8 cellular contexts compared by ENCODE assay signal in the genomic region with DNA sequence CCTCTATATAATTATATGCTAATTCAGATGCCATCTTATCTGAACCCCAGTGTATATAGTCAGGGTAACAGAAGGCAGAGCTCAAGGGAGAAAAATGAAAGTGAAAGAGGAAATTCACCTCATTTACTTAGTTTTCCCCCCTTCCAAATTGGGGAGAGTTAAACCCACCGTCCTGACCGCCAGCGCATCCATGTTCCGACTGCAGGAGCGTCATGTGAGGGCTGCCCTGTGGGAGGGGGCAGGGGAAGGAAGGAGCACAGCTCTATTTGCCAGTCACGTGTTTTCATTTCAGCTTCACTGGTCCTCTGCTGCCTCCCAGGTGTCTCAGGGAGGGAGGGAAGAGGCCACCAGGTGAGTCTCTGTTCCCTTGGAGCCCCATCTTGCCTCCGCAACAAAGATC. TPM values are rescaled to one million over a fixed set of nuclear protein-coding genes. Genes with fewer than 3 reads are reported as not detected.
DNase-seq lines count a peak whose midpoint lies in the region; ATAC-seq and TF ChIP-seq lines count a peak whose summit lies in the region.

No MANE protein-coding gene starts in this region.

- peak overlapping the region; percentile 62 for H3K4me3 Mint-ChIP-seq in activated CD4-positive, alpha-beta memory T cell treated with anti-CD3 and anti-CD28 coated beads for 36 hours
- no peak overlapping the region for H3K4me3 Mint-ChIP-seq in glutamatergic neuron (ENCODE audit: unreplicated experiment)

- no peak overlapping the region for H3K4me2 ChIP-seq in SK-N-SH

- H2AFZ ChIP-seq in SK-N-SH (ENCODE audit: low read depth): no peak overlapping the region

- H3K36me3 ChIP-seq in SK-N-SH (replicated peaks in 1 of 2; ENCODE audit: control insufficient read depth in 1 of 2, insufficient read depth in 2 of 2, low read length in 1 of 2): no peaks in the 10 kb centered on the region

- POLR2A ChIA-PET in activated CD4-positive, alpha-beta memory T cell treated with anti-CD3 and anti-CD28 coated beads for 36 hours (lab: Charles Lee): interaction anchor here (0.6 to 1.7 kb wide), 3 partner anchors 13 to 84 kb away, joined by 3 to 5 read pairs (median 5); partner anchors contain the start of genes CNNM3 and CNNM4
- POLR2A ChIA-PET in SK-N-SH (lab: Yijun Ruan, JAX): no interaction called here

- no peaks in the 10 kb centered on the region for H3K9me2 ChIP-seq in SK-N-SH

- H3K4me1 Mint-ChIP-seq in activated CD4-positive, alpha-beta memory T cell treated with anti-CD3 and anti-CD28 coated beads for 36 hours (ENCODE audit: low read depth): peaks cover 18% of the 10 kb centered on the region
- H3K4me1 Mint-ChIP-seq in glutamatergic neuron (ENCODE audit: low read depth, unreplicated experiment): peaks cover 20% of the 10 kb centered on the region

- H3K79me2 ChIP-seq in SK-N-SH (ENCODE audit: insufficient read depth): no peaks in the 10 kb centered on the region

- H3K27me3 ChIP-seq in SK-N-SH (ENCODE audit: insufficient read depth): no peaks in the 10 kb centered on the region

- CTCF ChIA-PET in activated CD4-positive, alpha-beta memory T cell treated with anti-CD3 and anti-CD28 coated beads for 36 hours (lab: Charles Lee): interaction anchor here (0.7 to 3.8 kb wide), 9 partner anchors 10 to 220 kb away, joined by 3 to 28 read pairs (median 4); partner anchors contain the start of genes ANKRD39, CNNM3 and CNNM4
- CTCF ChIA-PET in SK-N-SH (lab: Yijun Ruan, JAX): interaction anchor here (0.8 to 2.6 kb wide), 5 partner anchors 10 to 27 kb away, joined by 3 to 14 read pairs (median 4); no protein-coding TSS in a partner anchor

- H3K27me3 Mint-ChIP-seq in activated CD4-positive, alpha-beta memory T cell treated with anti-CD3 and anti-CD28 coated beads for 36 hours: no peaks in the 10 kb centered on the region
- peaks cover 7% of the 10 kb centered on the region for H3K27me3 Mint-ChIP-seq in glutamatergic neuron (ENCODE audit: unreplicated experiment)

- no peak overlapping the region for H3K9ac ChIP-seq in SK-N-SH

- in situ Hi-C loops in KBM-7 (cut with MboI; ENCODE audit: low pct_unique_long_range_greater_than_20kb, low sequenced_read_pairs): no loop called here

- 97% methylated on average over 7 of the region's 7 CpGs for WGBS in SK-N-SH (ENCODE audit: low lambda C conversion rate)

- H4K20me1 ChIP-seq in SK-N-SH (ENCODE audit: insufficient read depth): no peaks in the 10 kb centered on the region

- H3K4me3 ChIP-seq in SK-N-SH (ENCODE audit: low read depth in 2 of 2, low read length in 1 of 2): no peak overlapping the region

- intact Hi-C loops in activated CD4-positive, alpha-beta memory T cell treated with anti-CD3 and anti-CD28 coated beads for 36 hours (cut with micrococcal nuclease): loop anchor here (1.0 kb wide), 1 partner anchor 41 kb away; no protein-coding TSS in a partner anchor

- peaks cover 0 to 15% of the 10 kb centered on the region in 2 experiments; a peak in 1 of 4 replicates for H3K4me1 ChIP-seq in SK-N-SH (ENCODE audit: control insufficient read depth in 1 of 2, insufficient read depth in 2 of 2, low read depth in 1 of 2, low read length in 1 of 2)

- no peaks in the 10 kb centered on the region for H3K9me3 Mint-ChIP-seq in activated CD4-positive, alpha-beta memory T cell treated with anti-CD3 and anti-CD28 coated beads for 36 hours
- H3K9me3 Mint-ChIP-seq in glutamatergic neuron (ENCODE audit: unreplicated experiment): peaks cover 3% of the 10 kb centered on the region

- no peaks in the 10 kb centered on the region for H3K9me3 ChIP-seq in SK-N-SH

- H3K36me3 Mint-ChIP-seq in activated CD4-positive, alpha-beta memory T cell treated with anti-CD3 and anti-CD28 coated beads for 36 hours: no peaks in the 10 kb centered on the region
- no peaks in the 10 kb centered on the region for H3K36me3 Mint-ChIP-seq in glutamatergic neuron (ENCODE audit: unreplicated experiment)

- DNase-seq in DMS153 treated with DMSO at 0.1 percent for 48 hours (lab: John Stamatoyannopoulos, UW; ENCODE audit: unreplicated experiment) (peak; percentile 4), KBM-7 (peak; percentile 38), left lobe of liver (ENCODE audit: low spot score) (no peak), H4 (ENCODE audit: low spot score) (no peak), glutamatergic neuron (no peak), SK-N-SH (no peak)
- peak; percentile 65 for DNase-seq in activated CD4-positive, alpha-beta memory T cell treated with anti-CD3 and anti-CD28 coated beads for 36 hours

- no peak for TF ChIP-seq RAD21 in SK-N-SH (IDR thresholded peaks at IDR 0.05; ENCODE audit: low read length)

- TF ChIP-seq CTCF in glutamatergic neuron (IDR thresholded peaks at IDR 0.05; ENCODE audit: partially characterized antibody, unreplicated experiment) (no peak), SK-N-SH (IDR thresholded peaks at IDR 0.05) (no peak)

- TF ChIP-seq EP300 in SK-N-SH (IDR thresholded peaks at IDR 0.05; ENCODE audit: borderline replicate concordance in 1 of 2, low read depth in 1 of 2, low read length in 1 of 2): no peak

- H3K27ac Mint-ChIP-seq in activated CD4-positive, alpha-beta memory T cell treated with anti-CD3 and anti-CD28 coated beads for 36 hours: no peak overlapping the region
- H3K27ac Mint-ChIP-seq in glutamatergic neuron (ENCODE audit: unreplicated experiment): no peak overlapping the region

- ATAC-seq in left lobe of liver: peak; percentile 14
- ATAC-seq in HG02571 (IDR thresholded peaks at IDR 0.05; ENCODE audit: unreplicated experiment): no peak

- peaks cover 3% of the 10 kb centered on the region for H3F3A ChIP-seq in SK-N-SH (replicated peaks; ENCODE audit: insufficient read depth)

- H3K27ac ChIP-seq in SK-N-SH (ENCODE audit: low read depth in 2 of 2, low read length in 1 of 2): no peak overlapping the region

TF ChIP-seq in SK-N-SH, 30 proteins besides CTCF, POLR2A, EP300 and RAD21:
- TF ChIP-seq EZH2phosphoT487 (IDR thresholded peaks at IDR 0.05; ENCODE audit: borderline replicate concordance, low read depth): no peak
- TF ChIP-seq GATA2 (CRISPR knock-in tag; IDR thresholded peaks at IDR 0.05): no peak
- TF ChIP-seq ELF1 (IDR thresholded peaks at IDR 0.05): no peak
- TF ChIP-seq YY1 (IDR thresholded peaks at IDR 0.05; ENCODE audit: low read depth): no peak
- TF ChIP-seq USF2 (IDR thresholded peaks at IDR 0.05; ENCODE audit: borderline replicate concordance, low read depth, low read length): no peak
- TF ChIP-seq, protein P1, sequence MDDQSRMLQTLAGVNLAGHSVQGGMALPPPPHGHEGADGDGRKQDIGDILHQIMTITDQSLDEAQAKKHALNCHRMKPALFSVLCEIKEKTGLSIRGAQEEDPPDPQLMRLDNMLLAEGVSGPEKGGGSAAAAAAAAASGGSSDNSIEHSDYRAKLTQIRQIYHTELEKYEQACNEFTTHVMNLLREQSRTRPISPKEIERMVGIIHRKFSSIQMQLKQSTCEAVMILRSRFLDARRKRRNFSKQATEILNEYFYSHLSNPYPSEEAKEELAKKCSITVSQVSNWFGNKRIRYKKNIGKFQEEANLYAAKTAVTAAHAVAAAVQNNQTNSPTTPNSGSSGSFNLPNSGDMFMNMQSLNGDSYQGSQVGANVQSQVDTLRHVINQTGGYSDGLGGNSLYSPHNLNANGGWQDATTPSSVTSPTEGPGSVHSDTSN (IDR thresholded peaks at IDR 0.05): no peak
- TF ChIP-seq NRF1 (IDR thresholded peaks at IDR 0.05; ENCODE audit: low read depth, low read length): no peak
- no peak for TF ChIP-seq MEF2A (IDR thresholded peaks at IDR 0.05; ENCODE audit: borderline replicate concordance, low read depth)
- TF ChIP-seq MXI1 (IDR thresholded peaks at IDR 0.05; ENCODE audit: low read depth, low read length): no peak

RNA-seq across cellular contexts. Expression of gene CNNM4, which starts 13.2 kb away (rescaled TPM):
- 1 to 10 TPM; 7.5 to 8.2 TPM for total RNA-seq in activated CD4-positive, alpha-beta memory T cell treated with anti-CD3 and anti-CD28 coated beads for 36 hours
- 3.4 TPM for total RNA-seq in left lobe of liver
- total RNA-seq in H4 (2014; rRNA removed; shearing (Covaris generic)): 3.0 and 3.4 TPM in 2 replicates
- total RNA-seq in glutamatergic neuron (ENCODE audit: unreplicated experiment): 15.4 TPM
- polyA plus RNA-seq in SK-N-SH (2012; rRNA removed): 5.5 TPM in 2 replicates
- polyA plus RNA-seq in SK-N-SH (2012; cell fraction: cytosol; rRNA removed): 2.9 and 3.9 TPM in 2 replicates
- polyA plus RNA-seq in SK-N-SH (2012; cell fraction: nucleus; rRNA removed): 5.9 and 6.8 TPM in 2 replicates

RNA-seq across cellular contexts. Expression of gene LMAN2L, which starts 34.1 kb away (rescaled TPM):
- total RNA-seq in activated CD4-positive, alpha-beta memory T cell treated with anti-CD3 and anti-CD28 coated beads for 36 hours: 1 to 10 TPM; 5.7 to 6.1 TPM
- 12.0 TPM for total RNA-seq in left lobe of liver
- 35.5 and 38.2 TPM in 2 replicates for total RNA-seq in H4 (2014; rRNA removed; shearing (Covaris generic))
- total RNA-seq in glutamatergic neuron (ENCODE audit: unreplicated experiment): 14.0 TPM
- 17.7 and 21.9 TPM in 2 replicates for polyA plus RNA-seq in SK-N-SH (2012; rRNA removed)
- polyA plus RNA-seq in SK-N-SH (2012; cell fraction: cytosol; rRNA removed): 15.2 and 18.0 TPM in 2 replicates
- 10.8 and 21.8 TPM in 2 replicates for polyA plus RNA-seq in SK-N-SH (2012; cell fraction: nucleus; rRNA removed)

RNA-seq across cellular contexts. Expression of gene CNNM3, which starts 42.1 kb away (rescaled TPM):
- total RNA-seq in activated CD4-positive, alpha-beta memory T cell treated with anti-CD3 and anti-CD28 coated beads for 36 hours: 10 to 100 TPM; 16.3 to 22.2 TPM
- total RNA-seq in left lobe of liver (31.4 TPM), glutamatergic neuron (ENCODE audit: unreplicated experiment) (22.3 TPM)
- total RNA-seq in H4 (2014; rRNA removed; shearing (Covaris generic)): 3.4 and 3.5 TPM in 2 replicates
- polyA plus RNA-seq in SK-N-SH (2012; rRNA removed): 9.3 and 14.7 TPM in 2 replicates
- 5.6 and 7.1 TPM in 2 replicates for polyA plus RNA-seq in SK-N-SH (2012; cell fraction: cytosol; rRNA removed)
- polyA plus RNA-seq in SK-N-SH (2012; cell fraction: nucleus; rRNA removed): 15.2 and 18.5 TPM in 2 replicates

Comparison
In these comparisons a context has a peak if more than half of its experiments do, and no peak if none do; other contexts are left out.
1. DNase-seq: peak in DMS153 treated with DMSO at 0.1 percent for 48 hours (single experiment), KBM-7 (single experiment) and activated CD4-positive, alpha-beta memory T cell treated with anti-CD3 and anti-CD28 coated beads for 36 hours (single experiment); none in left lobe of liver (single experiment), H4 (single experiment), glutamatergic neuron (single experiment) and SK-N-SH (single experiment).